1 cellular context compared by ENCODE assay signal in genomic region chr1:37482796-37483744, GRCh38.
A peak's percentile ranks its signal among the peaks of the same experiment; 100 is the strongest.
TF ChIP-seq lines count a peak whose summit lies in the region.

No MANE protein-coding gene starts in this region.

TF ChIP-seq in K562, 482 proteins besides CTCF, POLR2A, EP300 and RAD21:
- TF ChIP-seq RBFOX2 (IDR thresholded peaks at IDR 0.05; ENCODE audit: low read depth, low read length) (peak; percentile 63), HNRNPH1 (optimal IDR thresholded peaks at IDR 0.05; ENCODE audit: low read depth, low read length) (no peak), HMGN3 (IDR thresholded peaks at IDR 0.05; ENCODE audit: borderline replicate concordance, extremely low read depth, insufficient read length, low read depth, low read length) (peak; percentile 42), RFX1 (IDR thresholded peaks at IDR 0.05) (no peak), LEF1 (IDR thresholded peaks at IDR 0.05) (no peak), SUPT5H (IDR thresholded peaks at IDR 0.05) (0 out of 2 replicates have a peak, but pooled peaks have one; percentile 14), MYNN (IDR thresholded peaks at IDR 0.05) (0 out of 2 replicates have a peak, but pooled peaks have one; percentile 7), MYNN (CRISPR knock-in tag; IDR thresholded peaks at IDR 0.05) (no peak), HOXB6 (CRISPR knock-in tag; IDR thresholded peaks at IDR 0.05; ENCODE audit: borderline replicate concordance) (no peak), ZNF584 (CRISPR knock-in tag; IDR thresholded peaks at IDR 0.05; ENCODE audit: low read depth) (no peak), POLR2G (IDR thresholded peaks at IDR 0.05; ENCODE audit: low read depth, low read length) (peak; percentile 66), RBM22 (IDR thresholded peaks at IDR 0.05; ENCODE audit: low read depth, low read length, poor library complexity, severe bottlenecking) (peak; percentile 22), KDM1A (IDR thresholded peaks at IDR 0.05) (no peak)
